Comparison of ENCODE assay signal across 7 cellular contexts in genomic region chr12:120453977-120454376, GRCh38. TPM values are rescaled to one million over a fixed set of nuclear protein-coding genes. Genes with fewer than 3 reads are reported as not detected.
DNase-seq lines count a peak whose midpoint lies in the region; ATAC-seq and TF ChIP-seq lines count a peak whose summit lies in the region.

No MANE protein-coding gene starts in this region.

- H3K4me2 ChIP-seq in GM23338 = no peak overlapping the region

- TF ChIP-seq CTCF in GM23338 (conservative IDR thresholded peaks at IDR 0.05; ENCODE audit: low read depth in 2 of 2) = peak; percentile 66 to 88
- TF ChIP-seq CTCF in RWPE2 (IDR thresholded peaks at IDR 0.05; ENCODE audit: poor library complexity, severe bottlenecking) = peak; percentile 73

- no peaks in the 10 kb centered on the region for H3K27me3 ChIP-seq in GM23338 (ENCODE audit: insufficient read depth)
- H3K27me3 ChIP-seq in RWPE2 (ENCODE audit: insufficient read depth, poor library complexity, severe bottlenecking) = no peaks in the 10 kb centered on the region

- H3K36me3 Mint-ChIP-seq in GM23338 (ENCODE audit: low read depth) = peaks cover 66% of the 10 kb centered on the region; the same call in 2 of the 3 replicates
- peaks cover 24 to 42% of the 10 kb centered on the region in 2 donors for H3K36me3 Mint-ChIP-seq in stimulated activated naive B cell treated with anti-CD40 and anti-IgM and Interleukin-4, amounts not matched to agents 10 μg/mL and 1 μg/mL and 100 μg/mL, for 72 hours

- H3K27ac ChIP-seq in GM23338 (ENCODE audit: low read depth) = no peak overlapping the region
- no peak overlapping the region for H3K27ac ChIP-seq in RWPE2 (ENCODE audit: poor library complexity, severe bottlenecking)

- H3K79me2 ChIP-seq in GM23338 (replicated peaks; ENCODE audit: insufficient read depth) = peaks cover 22% of the 10 kb centered on the region

- no peaks in the 10 kb centered on the region for H3K9me2 ChIP-seq in GM23338 (ENCODE audit: insufficient read depth)

- no peaks in the 10 kb centered on the region for H3K4me1 Mint-ChIP-seq in GM23338
- peaks cover 10 to 26% of the 10 kb centered on the region in 2 donors for H3K4me1 Mint-ChIP-seq in stimulated activated naive B cell treated with anti-CD40 and anti-IgM and Interleukin-4, amounts not matched to agents 10 μg/mL and 1 μg/mL and 100 μg/mL, for 72 hours

- intact Hi-C loops in sciatic nerve (cut with DNase I) = no loop called here

- H3K4me3 Mint-ChIP-seq in GM23338 = no peak overlapping the region
- H3K4me3 Mint-ChIP-seq in stimulated activated naive B cell treated with anti-CD40 and anti-IgM and Interleukin-4, amounts not matched to agents 10 μg/mL and 1 μg/mL and 100 μg/mL, for 72 hours = no peak overlapping the region

- H3K27me3 Mint-ChIP-seq in GM23338 (ENCODE audit: insufficient read depth, low read depth, poor library complexity) = peaks cover 4% of the 10 kb centered on the region
- no peaks in the 10 kb centered on the region for H3K27me3 Mint-ChIP-seq in stimulated activated naive B cell treated with anti-CD40 and anti-IgM and Interleukin-4, amounts not matched to agents 10 μg/mL and 1 μg/mL and 100 μg/mL, for 72 hours

- peak; percentile 31 for DNase-seq in DMS53 treated with DMSO at 0.1 percent for 48 hours (lab: John Stamatoyannopoulos, UW; ENCODE audit: unreplicated experiment)
- peak; percentile 70 for DNase-seq in GM23338 (ENCODE audit: low spot score)
- DNase-seq in RWPE2 (ENCODE audit: low spot score) = no peak
- peak; percentile 21 for DNase-seq in fibroblast of peridontal ligament (ENCODE audit: extremely low read depth)
- DNase-seq in stimulated activated naive B cell treated with anti-CD40 and anti-IgM and Interleukin-4, amounts not matched to agents 10 μg/mL and 1 μg/mL and 100 μg/mL, for 72 hours = no peak
- DNase-seq in sciatic nerve (ENCODE audit: low spot score) = no peak

- H2AFZ ChIP-seq in GM23338 = no peak overlapping the region

- no peak overlapping the region for H3K27ac Mint-ChIP-seq in GM23338
- H3K27ac Mint-ChIP-seq in stimulated activated naive B cell treated with anti-CD40 and anti-IgM and Interleukin-4, amounts not matched to agents 10 μg/mL and 1 μg/mL and 100 μg/mL, for 72 hours = no peak overlapping the region

- no peaks in the 10 kb centered on the region for H3K9me3 Mint-ChIP-seq in GM23338
- no peaks in the 10 kb centered on the region for H3K9me3 Mint-ChIP-seq in stimulated activated naive B cell treated with anti-CD40 and anti-IgM and Interleukin-4, amounts not matched to agents 10 μg/mL and 1 μg/mL and 100 μg/mL, for 72 hours

- H3K4me1 ChIP-seq in GM23338 (ENCODE audit: insufficient read depth) = no peaks in the 10 kb centered on the region
- H3K4me1 ChIP-seq in RWPE2 (ENCODE audit: insufficient read depth, poor library complexity, severe bottlenecking) = no peaks in the 10 kb centered on the region

- H3K4me3 ChIP-seq in GM23338 = no peak overlapping the region
- no peak overlapping the region for H3K4me3 ChIP-seq in RWPE2 (ENCODE audit: severe bottlenecking)

- no peaks in the 10 kb centered on the region for H3K9me3 ChIP-seq in RWPE2 (ENCODE audit: severe bottlenecking)

- peaks cover 8% of the 10 kb centered on the region for H3F3A ChIP-seq in GM23338 (replicated peaks; ENCODE audit: low read depth)

- H4K20me1 ChIP-seq in GM23338 (replicated peaks; ENCODE audit: insufficient read depth) = peaks cover 48% of the 10 kb centered on the region

- H3K36me3 ChIP-seq in GM23338 (ENCODE audit: insufficient read depth) = peaks cover 37% of the 10 kb centered on the region
- H3K36me3 ChIP-seq in RWPE2 (ENCODE audit: low read depth) = peaks cover 90% of the 10 kb centered on the region

- ATAC-seq in GM23338 = peak; percentile 79
- ATAC-seq in RWPE2 (ENCODE audit: low read depth) = peak; percentile 67
- ATAC-seq in stimulated activated naive B cell treated with anti-CD40 and anti-IgM and Interleukin-4, amounts not matched to agents 10 μg/mL and 1 μg/mL and 100 μg/mL, for 72 hours (replicated peaks) = peak; percentile 88 to 90
- no peak for ATAC-seq in sciatic nerve
- no peak for ATAC-seq in HG02852 (IDR thresholded peaks at IDR 0.05; ENCODE audit: unreplicated experiment)

TF ChIP-seq in GM23338, 12 proteins besides CTCF, POLR2A, EP300 and RAD21 (continues in another document):
- TF ChIP-seq ZNF331 (CRISPR knock-in tag; IDR thresholded peaks at IDR 0.05; ENCODE audit: low read depth) (no peak), NANOG (IDR thresholded peaks at IDR 0.05; ENCODE audit: borderline replicate concordance) (no peak), ZNF462 (CRISPR knock-in tag; IDR thresholded peaks at IDR 0.05) (no peak)

RNA-seq across cellular contexts. Expression of gene GATC, which starts 7.7 kb away (rescaled TPM):
- 16.7 and 18.5 TPM in 2 replicates for total RNA-seq in GM23338 (2014; rRNA removed; shearing (Covaris generic))
- 14.9 and 20.1 TPM in 2 replicates for polyA plus RNA-seq in GM23338 (2016; fragmentation: Nextera tagmentation; extraction: Ambion mirVana)
- 26.6 TPM for total RNA-seq in sciatic nerve

RNA-seq across cellular contexts. Expression of gene TRIAP1, which starts 7.8 kb away (rescaled TPM):
- 53.4 and 61.8 TPM in 2 replicates for total RNA-seq in GM23338 (2014; rRNA removed; shearing (Covaris generic))
- polyA plus RNA-seq in GM23338 (2016; fragmentation: Nextera tagmentation; extraction: Ambion mirVana) = 94.0 and 94.2 TPM in 2 replicates
- total RNA-seq in sciatic nerve = 12.9 TPM

RNA-seq across cellular contexts. Expression of gene SRSF9, which starts 15.6 kb away (rescaled TPM):
- 202 and 250 TPM in 2 replicates for total RNA-seq in GM23338 (2014; rRNA removed; shearing (Covaris generic))
- polyA plus RNA-seq in GM23338 (2016; fragmentation: Nextera tagmentation; extraction: Ambion mirVana) = 436 and 481 TPM in 2 replicates
- total RNA-seq in sciatic nerve = 99.2 TPM

RNA-seq across cellular contexts. Expression of gene COX6A1, which starts 16.1 kb away (rescaled TPM):
- 393 and 422 TPM in 2 replicates for total RNA-seq in GM23338 (2014; rRNA removed; shearing (Covaris generic))
- 1,484 and 1,643 TPM in 2 replicates for polyA plus RNA-seq in GM23338 (2016; fragmentation: Nextera tagmentation; extraction: Ambion mirVana)
- 165 TPM for total RNA-seq in sciatic nerve

RNA-seq across cellular contexts. Expression of gene DYNLL1, which starts 41.9 kb away (rescaled TPM):
- 310 and 313 TPM in 2 replicates for total RNA-seq in GM23338 (2014; rRNA removed; shearing (Covaris generic))
- polyA plus RNA-seq in GM23338 (2016; fragmentation: Nextera tagmentation; extraction: Ambion mirVana) = 833 and 868 TPM in 2 replicates
- 431 TPM for total RNA-seq in sciatic nerve

Comparison
In these comparisons a context has a peak if more than half of its experiments do, and no peak if none do; other contexts are left out.
1. DNase-seq: peak in DMS53 treated with DMSO at 0.1 percent for 48 hours (single experiment), GM23338 (single experiment) and fibroblast of peridontal ligament (single experiment); none in RWPE2 (single experiment), stimulated activated naive B cell treated with anti-CD40 and anti-IgM and Interleukin-4, amounts not matched to agents 10 μg/mL and 1 μg/mL and 100 μg/mL, for 72 hours (single experiment) and sciatic nerve (single experiment).
2. ATAC-seq: peak in GM23338 (single experiment), RWPE2 (single experiment) and stimulated activated naive B cell treated with anti-CD40 and anti-IgM and Interleukin-4, amounts not matched to agents 10 μg/mL and 1 μg/mL and 100 μg/mL, for 72 hours (2 of 2); none in sciatic nerve (single experiment) and HG02852 (single experiment).